8 cellular contexts compared by ENCODE assay signal in genomic region chr20:3248167-3248992, GRCh38. TPM values are rescaled to one million over a fixed set of nuclear protein-coding genes. Genes with fewer than 3 reads are reported as not detected.
DNase-seq lines count a peak whose midpoint lies in the region; ATAC-seq, FAIRE-seq and TF ChIP-seq lines count a peak whose summit lies in the region.

No MANE protein-coding gene starts in this region.

- in situ Hi-C loops in ACHN (cut with HindIII; ENCODE audit: low pct_ligation_motif_present, low pct_unique_long_range_greater_than_20kb, low sequenced_read_pairs), result no loop called here

- H4K20me1 ChIP-seq in keratinocyte (ENCODE audit: control insufficient read depth, extremely low read depth, insufficient read depth, low read length), result no peaks in the 10 kb centered on the region

- no peaks in the 10 kb centered on the region for H3K9me1 ChIP-seq in keratinocyte (ENCODE audit: control insufficient read depth, extremely low read depth, insufficient read depth, low read length)

- no peaks in the 10 kb centered on the region for H3K9me3 ChIP-seq in keratinocyte (ENCODE audit: control insufficient read depth, low read depth, low read length)

- H3K4me1 ChIP-seq in keratinocyte (ENCODE audit: control insufficient read depth, extremely low read depth, insufficient read depth, low read length), result no peaks in the 10 kb centered on the region

- peak overlapping the region; percentile 67 for H3K4me2 ChIP-seq in keratinocyte (ENCODE audit: control insufficient read depth, extremely low read depth, insufficient read depth, low read depth, low read length)

- H3K36me3 ChIP-seq in H7 (replicated peaks; ENCODE audit: control insufficient read depth, insufficient read depth, low read length) (no peaks in the 10 kb centered on the region), keratinocyte (ENCODE audit: control insufficient read depth in 2 of 2, extremely low read depth in 1 of 2, insufficient read depth in 2 of 2, low read length in 2 of 2) (peaks cover 3 to 7% of the 10 kb centered on the region in 2 experiments)

- H3K27me3 Mint-ChIP-seq in activated naive CD8-positive, alpha-beta T cell treated with anti-CD3 and anti-CD28 coated beads, Interleukin-2, amount 50 U/mL, for 24 hours, result peaks cover 29% of the 10 kb centered on the region

- no peak for FAIRE-seq in keratinocyte (lab: Jason Lieb, UNC)
- FAIRE-seq in HTR-8/SVneo (lab: Jason Lieb, UNC), result no peak

- DNase-seq in ACHN (peak; percentile 35), H7 (peak; percentile 88), keratinocyte (ENCODE audit: low read depth, low spot score) (no peak), SW 1271 (lab: John Stamatoyannopoulos, UW) (no peak), HTR-8/SVneo (ENCODE audit: insufficient read length, low spot score) (no peak)
- DNase-seq in activated naive CD8-positive, alpha-beta T cell treated with anti-CD3 and anti-CD28 coated beads, Interleukin-2, amount 50 U/mL, for 24 hours, result peak; percentile 36

- TF ChIP-seq CTCF in keratinocyte (optimal IDR thresholded peaks at IDR 0.05 in 1 of 3, IDR thresholded peaks at IDR 0.05 in 1 of 3, conservative IDR thresholded peaks at IDR 0.05 in 1 of 3; ENCODE audit: extremely low read depth in 1 of 3, insufficient read depth in 2 of 3, low read length in 3 of 3), result peak in 1 of 3 experiments; percentile 26

- peak; percentile 33 for ATAC-seq in activated naive CD8-positive, alpha-beta T cell treated with anti-CD3 and anti-CD28 coated beads, Interleukin-2, amount 50 U/mL, for 24 hours
- ATAC-seq in GM21723 (IDR thresholded peaks at IDR 0.05; ENCODE audit: unreplicated experiment) (no peak), GM19455 (IDR thresholded peaks at IDR 0.05; ENCODE audit: unreplicated experiment) (no peak)

- no peak overlapping the region for H3K27ac ChIP-seq in keratinocyte (ENCODE audit: control insufficient read depth, insufficient read depth, low read length)

- dilution Hi-C loops in keratinocyte (cut with MboI; ENCODE audit: extremely low pct_ligation_motif_present, low sequenced_read_pairs), result no loop called here

- no peak overlapping the region for H3K27ac Mint-ChIP-seq in activated naive CD8-positive, alpha-beta T cell treated with anti-CD3 and anti-CD28 coated beads, Interleukin-2, amount 50 U/mL, for 24 hours

- H3K4me3 Mint-ChIP-seq in activated naive CD8-positive, alpha-beta T cell treated with anti-CD3 and anti-CD28 coated beads, Interleukin-2, amount 50 U/mL, for 24 hours, result no peak overlapping the region

- H3K4me1 Mint-ChIP-seq in activated naive CD8-positive, alpha-beta T cell treated with anti-CD3 and anti-CD28 coated beads, Interleukin-2, amount 50 U/mL, for 24 hours, result peaks cover 20% of the 10 kb centered on the region

- H3K79me2 ChIP-seq in keratinocyte (ENCODE audit: control insufficient read depth, insufficient read depth, low read length), result no peaks in the 10 kb centered on the region

- H3K27me3 ChIP-seq in H7 (ENCODE audit: control insufficient read depth, insufficient read depth, low read length) (peaks cover 27% of the 10 kb centered on the region), keratinocyte (ENCODE audit: control insufficient read depth, extremely low read depth, insufficient read depth, low read length) (no peaks in the 10 kb centered on the region)

- H3K36me3 Mint-ChIP-seq in activated naive CD8-positive, alpha-beta T cell treated with anti-CD3 and anti-CD28 coated beads, Interleukin-2, amount 50 U/mL, for 24 hours (ENCODE audit: low read depth), result no peaks in the 10 kb centered on the region

- H2AFZ ChIP-seq in keratinocyte (ENCODE audit: control insufficient read depth, low read length), result no peak overlapping the region

- H3K9ac ChIP-seq in keratinocyte (ENCODE audit: control insufficient read depth, extremely low read depth, insufficient read depth, low read length), result no peak overlapping the region

- peak overlapping the region; percentile 43 for H3K4me3 ChIP-seq in H7 (ENCODE audit: insufficient read depth, low read depth, low read length)
- peak overlapping the region in 1 of 3 experiments; percentile 13 for H3K4me3 ChIP-seq in keratinocyte (ENCODE audit: control insufficient read depth in 2 of 3, extremely low read depth in 1 of 3, insufficient read depth in 2 of 3, low read depth in 1 of 3, low read length in 3 of 3)

- H3K9me3 Mint-ChIP-seq in activated naive CD8-positive, alpha-beta T cell treated with anti-CD3 and anti-CD28 coated beads, Interleukin-2, amount 50 U/mL, for 24 hours, result no peaks in the 10 kb centered on the region

RNA-seq across cellular contexts. Expression of gene SLC4A11, which starts 9.4 kb away (rescaled TPM):
- 3.1 and 4.9 TPM in 2 replicates for total RNA-seq in H7 (2014; rRNA removed; shearing (Covaris generic))
- 3.9 to 5.0 TPM (median 4.7 TPM) in 3 replicates for polyA plus RNA-seq in keratinocyte
- 2.8 TPM for polyA plus RNA-seq in keratinocyte (2011; ENCODE audit: low read depth)
- polyA plus RNA-seq in keratinocyte (2011; cell fraction: cytosol; rRNA removed), result 2.0 and 3.4 TPM in 2 replicates
- 20.3 and 29.5 TPM in 2 replicates for polyA plus RNA-seq in keratinocyte (2011; cell fraction: nucleus; rRNA removed)
- 6.1 and 9.9 TPM in 2 replicates for polyA plus RNA-seq in keratinocyte (2012; ENCODE audit: low replicate concordance)
- 4.7 to 15.9 TPM (median 7.4 TPM) in 3 replicates for polyA minus RNA-seq in keratinocyte
- polyA minus RNA-seq in keratinocyte (2011; cell fraction: cytosol; rRNA and poly(A)+ RNA removed), result 5.6 TPM
- 10.9 and 15.8 TPM in 2 replicates for polyA minus RNA-seq in keratinocyte (2011; cell fraction: nucleus; rRNA and poly(A)+ RNA removed)

RNA-seq across cellular contexts. Expression of gene ITPA, which starts 39.1 kb away (rescaled TPM):
- 140 and 147 TPM in 2 replicates for total RNA-seq in H7 (2014; rRNA removed; shearing (Covaris generic))
- 40.5 to 45.4 TPM (median 44.9 TPM) in 3 replicates for polyA plus RNA-seq in keratinocyte
- 21.5 TPM for polyA plus RNA-seq in keratinocyte (2011; ENCODE audit: low read depth)
- polyA plus RNA-seq in keratinocyte (2011; cell fraction: cytosol; rRNA removed), result 26.9 and 40.0 TPM in 2 replicates
- 36.4 and 46.9 TPM in 2 replicates for polyA plus RNA-seq in keratinocyte (2011; cell fraction: nucleus; rRNA removed)
- polyA plus RNA-seq in keratinocyte (2012; ENCODE audit: low replicate concordance), result 43.4 and 61.8 TPM in 2 replicates
- polyA minus RNA-seq in keratinocyte, result 10.4 to 16.6 TPM (median 11.3 TPM) in 3 replicates
- 41.8 TPM for polyA minus RNA-seq in keratinocyte (2011; cell fraction: cytosol; rRNA and poly(A)+ RNA removed)
- polyA minus RNA-seq in keratinocyte (2011; cell fraction: nucleus; rRNA and poly(A)+ RNA removed), result 10.3 and 11.9 TPM in 2 replicates

RNA-seq across cellular contexts. Expression of gene DDRGK1, which starts 43.9 kb away (rescaled TPM):
- total RNA-seq in H7 (2014; rRNA removed; shearing (Covaris generic)), result 38.5 and 46.5 TPM in 2 replicates
- 31.0 to 41.5 TPM (median 32.2 TPM) in 3 replicates for polyA plus RNA-seq in keratinocyte
- polyA plus RNA-seq in keratinocyte (2011; ENCODE audit: low read depth), result 32.9 TPM
- polyA plus RNA-seq in keratinocyte (2011; cell fraction: cytosol; rRNA removed), result 18.3 and 36.2 TPM in 2 replicates
- 70.9 and 83.6 TPM in 2 replicates for polyA plus RNA-seq in keratinocyte (2011; cell fraction: nucleus; rRNA removed)
- polyA plus RNA-seq in keratinocyte (2012; ENCODE audit: low replicate concordance), result 47.3 and 60.4 TPM in 2 replicates
- 13.8 to 15.7 TPM (median 13.9 TPM) in 3 replicates for polyA minus RNA-seq in keratinocyte
- 28.0 TPM for polyA minus RNA-seq in keratinocyte (2011; cell fraction: cytosol; rRNA and poly(A)+ RNA removed)
- polyA minus RNA-seq in keratinocyte (2011; cell fraction: nucleus; rRNA and poly(A)+ RNA removed), result 15.5 and 18.5 TPM in 2 replicates

Comparison
In these comparisons a context has a peak if more than half of its experiments do, and no peak if none do; other contexts are left out.
1. DNase-seq: peak in ACHN (single experiment), H7 (single experiment) and activated naive CD8-positive, alpha-beta T cell treated with anti-CD3 and anti-CD28 coated beads, Interleukin-2, amount 50 U/mL, for 24 hours (single experiment); none in keratinocyte (single experiment), SW 1271 (0 of 2) and HTR-8/SVneo (single experiment).